In genomic region chr3:182435860-182436259, GRCh38 we compare ENCODE assay signal across 21 cellular contexts.
"Had no signal": no experiment of that assay in that cellular context is flagged by ENCODE, and none has a peak within 500 bp of the region (broad histone marks: within the 10 kb centered on the region; RNA-seq: fewer than 3 reads in every experiment).

No MANE protein-coding gene starts in this region.

- H3K36me3 ChIP-seq: lower lobe of right lung, tibial nerve had no signal

- H3K4me1 ChIP-seq: lower lobe of right lung, tibial nerve had no signal

- H3K4me3 ChIP-seq: lower lobe of right lung, tibial nerve had no signal

- H3K9me3 ChIP-seq: lower lobe of right lung, tibial nerve had no signal

- H3K27ac ChIP-seq: epithelial cell of prostate, lower lobe of right lung, tibial nerve had no signal

- ATAC-seq: left lobe of liver; lower lobe of right lung; sciatic nerve; stimulated activated effector memory CD8-positive, alpha-beta T cell treated with anti-CD3 and anti-CD28 coated beads, Interleukin-12 subunit alpha, Interleukin-12 subunit beta, amount 100 ng/mL, for 72 hours; stimulated activated naive CD8-positive, alpha-beta T cell treated with anti-CD3 and anti-CD28 coated beads, Interleukin-15, amount 100 ng/mL, for 72 hours had no signal

- DNase-seq: activated CD4-positive, alpha-beta memory T cell treated with anti-CD3 and anti-CD28 coated beads for 36 hours; activated CD4-positive, alpha-beta T cell treated with anti-CD3 and anti-CD28 coated beads for 48 hours; activated naive CD4-positive, alpha-beta T cell treated with anti-CD3 and anti-CD28 coated beads for 36 hours; activated naive CD8-positive, alpha-beta T cell treated with anti-CD3 and anti-CD28 coated beads, Interleukin-2, amount 10 ng/mL, durations not matched to agents 7 days and 5 days; activated T-cell treated with anti-CD3 and anti-CD28 coated beads, Interleukin-2, amount 50 U/mL, for 48 hours; amygdala; cortex of kidney; endodermal cell; kidney; lower lobe of right lung; naive B cell; nucleus accumbens; posterior cingulate gyrus; small intestine; stimulated activated CD4-positive, alpha-beta T cell treated with anti-CD3 and anti-CD28 coated beads, Interleukin-2, amount 100 ng/mL, for 24 hours; stimulated activated naive CD8-positive, alpha-beta T cell treated with anti-CD3 and anti-CD28 coated beads, Interleukin-15, amount 100 ng/mL, for 72 hours had no signal

- H3K27me3 ChIP-seq: tibial nerve had no signal

- FAIRE-seq: kidney, small intestine had no signal
